In the genomic region with DNA sequence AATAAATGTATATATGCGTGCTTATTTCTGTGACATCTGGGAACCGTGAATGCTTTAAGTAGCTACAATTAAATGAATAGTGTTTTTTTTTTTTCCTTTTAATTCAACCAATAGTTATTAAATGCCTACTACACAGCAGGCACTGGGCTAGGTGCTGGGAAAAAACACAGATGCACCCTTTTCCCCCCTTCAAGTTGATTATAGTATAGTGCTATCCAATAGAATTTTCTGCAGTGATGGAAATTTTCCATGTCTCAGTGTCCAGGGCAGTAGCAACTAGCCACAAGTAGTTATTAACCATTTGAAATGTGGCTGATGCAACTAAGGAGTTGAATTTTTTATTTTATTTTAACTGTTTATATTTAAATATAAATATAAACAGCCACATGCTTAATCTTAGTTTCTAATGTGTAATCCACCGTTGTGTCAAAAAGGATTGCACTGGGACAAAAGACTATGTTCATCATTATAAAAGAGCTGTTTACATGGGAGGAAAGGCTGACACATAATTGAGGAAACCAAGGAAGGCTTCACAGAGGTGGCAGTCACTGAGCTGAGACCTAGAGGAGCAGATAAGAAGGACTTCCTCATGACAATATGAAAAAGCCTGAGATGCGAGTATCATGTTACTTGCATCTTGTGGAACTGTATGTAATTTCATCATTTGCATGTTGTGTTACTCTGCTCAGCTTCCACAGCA, we compare ENCODE assay signal across 19 cellular contexts.
"Had no signal": no experiment of that assay in that cellular context is flagged by ENCODE, and none has a peak within 500 bp of the region (broad histone marks: within the 10 kb centered on the region; RNA-seq: fewer than 3 reads in every experiment).

No MANE protein-coding gene starts in this region.

- DNase-seq: activated CD4-positive, alpha-beta T cell treated with anti-CD3 and anti-CD28 coated beads, Interleukin-2, amount 10 ng/mL, durations not matched to agents 7 days and 5 days; activated CD8-positive, alpha-beta memory T cell treated with anti-CD3 and anti-CD28 coated beads, Interleukin-2, amount 50 U/mL, for 4 hours; activated naive CD4-positive, alpha-beta T cell treated with anti-CD3 and anti-CD28 coated beads, Interleukin-2, amount 10 ng/mL, durations not matched to agents 7 days and 5 days; activated naive CD8-positive, alpha-beta T cell treated with anti-CD3 and anti-CD28 coated beads, Interleukin-2, amount 50 U/mL, for 24 hours; activated T-cell treated with anti-CD3 and anti-CD28 coated beads, Interleukin-2, amount 50 U/mL, for 4 hours; aorta; cortex of kidney; naive B cell; psoas muscle; small intestine; stimulated activated CD4-positive, alpha-beta T cell treated with anti-CD3 and anti-CD28 coated beads, Interleukin-15, amount 100 ng/mL, for 24 hours; stimulated activated CD4-positive, alpha-beta T cell treated with anti-CD3 and anti-CD28 coated beads, Interleukin-2, amount 100 ng/mL, for 48 hours; stimulated activated naive CD8-positive, alpha-beta T cell treated with anti-CD3 and anti-CD28 coated beads, Interleukin-15, amount 100 ng/mL, for 72 hours had no signal

- H3K27me3 ChIP-seq: breast epithelium, gastroesophageal sphincter, heart right ventricle, neural progenitor cell had no signal

- H3K4me1 ChIP-seq: breast epithelium had no signal

- ATAC-seq: activated CD4-positive, CD25-positive, alpha-beta regulatory T cell treated with anti-CD3 and anti-CD28 coated beads, Interleukin-2, amount 50 U/mL, for 24 hours; activated naive CD8-positive, alpha-beta T cell treated with anti-CD3 and anti-CD28 coated beads, Interleukin-2, amount 50 U/mL, for 24 hours; activated T-cell treated with anti-CD3 and anti-CD28 coated beads, Interleukin-2, amount 50 U/mL, for 4 hours; gastroesophageal sphincter; mucosa of descending colon; stimulated activated naive CD8-positive, alpha-beta T cell treated with anti-CD3 and anti-CD28 coated beads, Interleukin-15, amount 100 ng/mL, for 72 hours had no signal

- H3K36me3 ChIP-seq: breast epithelium, neural progenitor cell had no signal

- H3K4me3 ChIP-seq: breast epithelium, gastroesophageal sphincter, heart right ventricle, mucosa of descending colon, neural progenitor cell, psoas muscle had no signal

- H3K9me3 ChIP-seq: breast epithelium, gastroesophageal sphincter, heart right ventricle, mucosa of descending colon, psoas muscle had no signal
